In the genomic region with DNA sequence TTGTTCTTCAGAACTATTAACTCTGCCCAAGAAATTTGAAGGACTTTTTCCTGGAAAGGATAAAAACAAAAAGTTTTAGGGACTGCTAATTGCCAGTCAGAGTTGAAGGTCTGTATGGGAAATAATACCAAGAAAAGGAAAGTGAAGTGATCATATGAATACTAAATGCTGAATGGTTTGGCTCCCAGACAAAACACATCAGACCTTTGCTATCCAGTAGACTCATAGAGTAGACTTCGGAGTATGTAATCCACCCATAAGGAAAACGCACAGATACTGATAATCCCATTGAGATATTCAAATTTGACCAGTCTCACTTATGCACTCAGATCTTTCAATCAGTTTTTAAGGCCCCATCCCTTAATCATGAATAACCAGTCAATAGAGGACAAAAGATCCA, we compare ENCODE assay signal across 17 cellular contexts.
A peak's percentile ranks its signal among the peaks of the same experiment; 100 is the strongest.
DNase-seq lines count a peak whose midpoint lies in the region; FAIRE-seq and TF ChIP-seq lines count a peak whose summit lies in the region.
"Had no signal": no experiment of that assay in that cellular context is flagged by ENCODE, and none has a peak within 500 bp of the region (broad histone marks: within the 10 kb centered on the region; RNA-seq: fewer than 3 reads in every experiment).

No MANE protein-coding gene starts in this region.

- BruUV-seq in Calu3 (replicated peaks; lab: Mats Ljungman, UMichigan): no TSS peak

- DNase-seq in AG08396 (ENCODE audit: low spot score) (peak; percentile 5), H54 (ENCODE audit: insufficient read length, low spot score) (no peak), fibroblast of mammary gland (ENCODE audit: low read depth) (peak; percentile 11), osteoblast (ENCODE audit: insufficient read length, low spot score, missing footprints) (no peak), Calu3 (no peak), NCI-H1092 (lab: John Stamatoyannopoulos, UW) (no peak), GM23248 (no peak)
- no peak for DNase-seq in stimulated activated CD4-positive, alpha-beta T cell treated with anti-CD3 and anti-CD28 coated beads, Interleukin-4, amount 100 ng/mL, for 1 hour
- DNase-seq: COR-L47, Kasumi-1, MM.1S, NCI-H1105, NCI-H187 treated with DMSO at 0.1 percent for 48 hours, NCI-H526 treated with DMSO at 0.1 percent for 48 hours, SHP77 treated with DMSO at 0.1 percent for 48 hours had no signal

- no peaks in the 10 kb centered on the region for H3K36me3 ChIP-seq in osteoblast (ENCODE audit: insufficient read depth, low read length)
- no peaks in the 10 kb centered on the region for H3K36me3 ChIP-seq in GM23248 (ENCODE audit: low read depth)
- H3K36me3 ChIP-seq: BLaER1 treated with 17β-estradiol and CSF1 and Interleukin-3, amounts not matched to agents 10 nM and 100 nM; HAP-1 had no signal

- TF ChIP-seq POLR2A in H54 (IDR thresholded peaks at IDR 0.05; ENCODE audit: low read depth, low read length): no peak

- intact Hi-C loops in Calu3 (cut with micrococcal nuclease; ENCODE audit: unreplicated experiment): no loop called here

- no peak overlapping the region for H3K27ac Mint-ChIP-seq in Calu3 (ENCODE audit: unreplicated experiment)

- CTCF ChIA-PET in Calu3 (lab: Charles Lee): no interaction called here

- H4K20me1 ChIP-seq in osteoblast (ENCODE audit: insufficient read depth, low read length): no peaks in the 10 kb centered on the region
- H4K20me1 ChIP-seq in GM23248 (ENCODE audit: insufficient read depth): no peaks in the 10 kb centered on the region
- H4K20me1 ChIP-seq: BLaER1 treated with 17β-estradiol and CSF1 and Interleukin-3, amounts not matched to agents 10 nM and 100 nM had no signal

- no peaks in the 10 kb centered on the region for H3K9me3 Mint-ChIP-seq in Calu3 (ENCODE audit: low read depth, unreplicated experiment)

- in situ Hi-C loops in GM23248 (cut with MboI): no loop called here

- no peaks in the 10 kb centered on the region for H3K36me3 Mint-ChIP-seq in Calu3 (ENCODE audit: insufficient read depth, unreplicated experiment)

- no peaks in the 10 kb centered on the region for H3K27me3 Mint-ChIP-seq in Calu3 (ENCODE audit: unreplicated experiment)

- H3K4me3 ChIP-seq in fibroblast of mammary gland (ENCODE audit: control insufficient read depth, low read depth, low read length) (no peak overlapping the region), osteoblast (ENCODE audit: insufficient read depth, low read length) (no peak overlapping the region), GM23248 (no peak overlapping the region)
- H3K4me3 ChIP-seq: BLaER1 treated with 17β-estradiol and CSF1 and Interleukin-3, amounts not matched to agents 10 nM and 100 nM; HAP-1 had no signal

- TF ChIP-seq CTCF in fibroblast of mammary gland (conservative IDR thresholded peaks at IDR 0.05; ENCODE audit: control insufficient read depth, insufficient read depth, low read depth, low read length) (no peak), osteoblast (IDR thresholded peaks at IDR 0.05; ENCODE audit: extremely low read depth, low read depth, low read length) (no peak), Calu3 (IDR thresholded peaks at IDR 0.05; ENCODE audit: unreplicated experiment) (no peak)

- H3K27me3 ChIP-seq in osteoblast (ENCODE audit: insufficient read depth, low read length) (no peaks in the 10 kb centered on the region), GM23248 (replicated peaks; ENCODE audit: insufficient read depth) (no peaks in the 10 kb centered on the region; the same call in 1 of the 2 replicates)
- H3K27me3 ChIP-seq: BLaER1 treated with 17β-estradiol and CSF1 and Interleukin-3, amounts not matched to agents 10 nM and 100 nM had no signal

- H3K4me1 Mint-ChIP-seq in Calu3 (ENCODE audit: low read depth, unreplicated experiment): no peaks in the 10 kb centered on the region

- peak; percentile 62 for FAIRE-seq in H54 (lab: Jason Lieb, UNC)

- WGBS in GM23248 (ENCODE audit: low coverage in 1 of 2, low lambda C conversion rate in 2 of 2, missing lambda C conversion rate in 2 of 2), 2 experiments: 78 to 83% methylated on average over 2 of the region's 2 CpGs

- H2AFZ ChIP-seq in osteoblast (ENCODE audit: low read length) (peak overlapping the region; percentile 15), GM23248 (no peak overlapping the region)

- H3F3A ChIP-seq in GM23248 (ENCODE audit: insufficient read depth): no peaks in the 10 kb centered on the region

- H3K9ac ChIP-seq in GM23248: no peak overlapping the region

- H3K4me1 ChIP-seq in osteoblast (ENCODE audit: insufficient read depth, low read length) (no peaks in the 10 kb centered on the region), GM23248 (ENCODE audit: insufficient read depth) (no peaks in the 10 kb centered on the region)
- H3K4me1 ChIP-seq: HAP-1 had no signal

- H3K9me3 ChIP-seq in osteoblast (ENCODE audit: low read depth, low read length) (no peaks in the 10 kb centered on the region), GM23248 (ENCODE audit: low read depth) (no peaks in the 10 kb centered on the region)
- H3K9me3 ChIP-seq: HAP-1 had no signal

- no peak overlapping the region for H3K27ac ChIP-seq in osteoblast (ENCODE audit: low read depth, low read length)
- no peak overlapping the region for H3K27ac ChIP-seq in GM23248
- H3K27ac ChIP-seq: BLaER1 treated with 17β-estradiol and CSF1 and Interleukin-3, amounts not matched to agents 10 nM and 100 nM had no signal

- H3K9me2 ChIP-seq in GM23248 (ENCODE audit: insufficient read depth): no peaks in the 10 kb centered on the region

- H3K4me3 Mint-ChIP-seq in Calu3 (ENCODE audit: low read depth, unreplicated experiment): no peak overlapping the region

- H3K4me2 ChIP-seq in osteoblast (ENCODE audit: insufficient read depth, low read length): no peak overlapping the region
- no peak overlapping the region for H3K4me2 ChIP-seq in GM23248 (ENCODE audit: unreplicated experiment)
- H3K4me2 ChIP-seq: BLaER1 treated with 17β-estradiol and CSF1 and Interleukin-3, amounts not matched to agents 10 nM and 100 nM had no signal

- H3K79me2 ChIP-seq in osteoblast (ENCODE audit: insufficient read depth, low read length) (no peaks in the 10 kb centered on the region), GM23248 (ENCODE audit: insufficient read depth) (no peaks in the 10 kb centered on the region)

Comparison
In these comparisons a context has a peak if more than half of its experiments do, and no peak if none do; other contexts are left out.
1. DNase-seq: peak in AG08396 (single experiment) and fibroblast of mammary gland (single experiment); none in H54 (single experiment), osteoblast (single experiment), Calu3 (single experiment), NCI-H1092 (single experiment), stimulated activated CD4-positive, alpha-beta T cell treated with anti-CD3 and anti-CD28 coated beads, Interleukin-4, amount 100 ng/mL, for 1 hour (single experiment) and GM23248 (single experiment).